Comparison of ENCODE assay signal across 24 cellular contexts in genomic region chrX:139192386-139192961, GRCh38.
"Had no signal": no experiment of that assay in that cellular context is flagged by ENCODE, and none has a peak within 500 bp of the region (broad histone marks: within the 10 kb centered on the region; RNA-seq: fewer than 3 reads in every experiment).

No MANE protein-coding gene starts in this region.

- H3K27ac ChIP-seq: foreskin keratinocyte, left ventricle myocardium inferior, sigmoid colon, thoracic aorta, vagina had no signal

- H3K4me1 Mint-ChIP-seq: activated naive CD8-positive, alpha-beta T cell treated with anti-CD3 and anti-CD28 coated beads for 36 hours; nephron progenitor cell; stimulated activated naive B cell treated with anti-CD40 and anti-IgM and Interleukin-4, amounts not matched to agents 10 μg/mL and 1 μg/mL and 100 μg/mL, for 72 hours had no signal

- H3K9me3 ChIP-seq: left ventricle myocardium inferior, sigmoid colon, thoracic aorta, vagina had no signal

- H3K27ac Mint-ChIP-seq: activated naive CD8-positive, alpha-beta T cell treated with anti-CD3 and anti-CD28 coated beads for 36 hours; activated T-helper 2 cell treated with anti-CD3 and anti-CD28 coated beads, Interferon-gamma antibody, Interleukin-2, Interleukin-4, amounts not matched to agents 10 μg/mL and 5 μg/mL and 100 μg/mL, durations not matched to agents 14 hours and 24 hours and 36 hours; immature natural killer cell; nephron progenitor cell; stimulated activated naive B cell treated with anti-CD40 and anti-IgM and Interleukin-4, amounts not matched to agents 10 μg/mL and 1 μg/mL and 100 μg/mL, for 72 hours; T-helper 1 cell treated with Interleukin-12 subunit alpha and Interleukin-12 subunit beta and Interleukin-4 antibody, amounts not matched to agents 30 μg/mL and 1 μg/mL, for 36 hours; type B pancreatic cell had no signal

- H3K9me3 Mint-ChIP-seq: activated naive CD8-positive, alpha-beta T cell treated with anti-CD3 and anti-CD28 coated beads for 36 hours; activated T-cell treated with anti-CD3 and anti-CD28 coated beads, Interleukin-2, amount 50 U/mL, for 4 hours; activated T-helper 2 cell treated with anti-CD3 and anti-CD28 coated beads, Interferon-gamma antibody, Interleukin-2, Interleukin-4, amounts not matched to agents 10 μg/mL and 5 μg/mL and 100 μg/mL, durations not matched to agents 14 hours and 24 hours and 36 hours; stimulated activated naive B cell treated with anti-CD40 and anti-IgM and Interleukin-4, amounts not matched to agents 10 μg/mL and 1 μg/mL and 100 μg/mL, for 72 hours; T-helper 1 cell treated with Interleukin-12 subunit alpha and Interleukin-12 subunit beta and Interleukin-4 antibody, amounts not matched to agents 30 μg/mL and 1 μg/mL, for 36 hours; type B pancreatic cell had no signal

- H3K27me3 ChIP-seq: vagina had no signal

- ATAC-seq: activated T-cell treated with anti-CD3 and anti-CD28 coated beads, Interleukin-2, amount 50 U/mL, for 4 hours; foreskin keratinocyte; stimulated activated naive B cell treated with anti-CD40 and anti-IgM and Interleukin-4, amounts not matched to agents 10 μg/mL and 1 μg/mL and 100 μg/mL, for 72 hours had no signal

- H3K4me3 Mint-ChIP-seq: activated naive CD8-positive, alpha-beta T cell treated with anti-CD3 and anti-CD28 coated beads for 36 hours; activated T-cell treated with anti-CD3 and anti-CD28 coated beads, Interleukin-2, amount 50 U/mL, for 4 hours; immature natural killer cell; nephron progenitor cell; stimulated activated naive B cell treated with anti-CD40 and anti-IgM and Interleukin-4, amounts not matched to agents 10 μg/mL and 1 μg/mL and 100 μg/mL, for 72 hours; T-helper 1 cell treated with Interleukin-12 subunit alpha and Interleukin-12 subunit beta and Interleukin-4 antibody, amounts not matched to agents 30 μg/mL and 1 μg/mL, for 36 hours; type B pancreatic cell had no signal

- DNase-seq: activated CD4-positive, alpha-beta T cell treated with anti-CD3 and anti-CD28 coated beads for 4 hours; activated CD4-positive, alpha-beta T cell treated with anti-CD3 and anti-CD28 coated beads, Interleukin-2, amount 50 U/mL, for 48 hours; activated CD4-positive, CD25-positive, alpha-beta regulatory T cell; activated CD8-positive, alpha-beta memory T cell treated with anti-CD3 and anti-CD28 coated beads, Interleukin-2, amount 50 U/mL, for 48 hours; activated naive CD4-positive, alpha-beta T cell; activated naive CD8-positive, alpha-beta T cell treated with anti-CD3 and anti-CD28 coated beads for 36 hours; activated T-cell treated with anti-CD3 and anti-CD28 coated beads, Interleukin-2, amount 50 U/mL, for 4 hours; cortex of kidney; foreskin keratinocyte; immature natural killer cell; left ventricle myocardium inferior; mammary epithelial cell; nephron progenitor cell; posterior cingulate gyrus; sigmoid colon; stimulated activated CD4-positive, alpha-beta T cell treated with anti-CD3 and anti-CD28 coated beads, Interleukin-2, amount 100 ng/mL, for 48 hours; stimulated activated CD8-positive, alpha-beta memory T cell treated with anti-CD3 and anti-CD28 coated beads, Interleukin-4, amount 100 ng/mL, for 48 hours; stimulated activated naive B cell treated with anti-CD40 and anti-IgM and Interleukin-4, amounts not matched to agents 10 μg/mL and 1 μg/mL and 100 μg/mL, for 72 hours; T1000 had no signal

- H3K4me1 ChIP-seq: foreskin keratinocyte, left ventricle myocardium inferior, sigmoid colon, vagina had no signal

- H3K36me3 ChIP-seq: left ventricle myocardium inferior, sigmoid colon, thoracic aorta, vagina had no signal

- H3K36me3 Mint-ChIP-seq: activated naive CD8-positive, alpha-beta T cell treated with anti-CD3 and anti-CD28 coated beads for 36 hours; immature natural killer cell; stimulated activated naive B cell treated with anti-CD40 and anti-IgM and Interleukin-4, amounts not matched to agents 10 μg/mL and 1 μg/mL and 100 μg/mL, for 72 hours; type B pancreatic cell had no signal

- H3K4me3 ChIP-seq: left ventricle myocardium inferior, sigmoid colon, thoracic aorta, vagina had no signal
